Comparison of ENCODE assay signal across 19 cellular contexts in the genomic region with DNA sequence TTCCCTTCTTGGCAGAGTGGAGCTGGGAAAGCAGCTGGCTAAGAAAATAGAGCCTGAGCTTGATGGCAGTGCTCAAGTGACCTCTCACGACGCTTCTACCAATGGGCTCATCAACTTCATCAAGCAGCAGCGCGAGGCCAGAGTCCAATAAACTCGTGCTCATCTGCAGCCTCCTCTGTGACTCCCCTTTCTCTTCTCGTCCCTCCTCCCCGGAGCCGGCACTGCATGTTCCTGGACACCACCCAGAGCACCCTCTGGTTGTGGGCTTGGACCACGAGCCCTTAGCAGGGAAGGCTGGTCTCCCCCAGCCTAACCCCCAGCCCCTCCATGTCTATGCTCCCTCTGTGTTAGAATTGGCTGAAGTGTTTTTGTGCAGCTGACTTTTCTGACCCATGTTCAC. TPM values are rescaled to one million over a fixed set of nuclear protein-coding genes. Genes with fewer than 3 reads are reported as not detected.
A peak's percentile ranks its signal among the peaks of the same experiment; 100 is the strongest.
DNase-seq lines count a peak whose midpoint lies in the region; FAIRE-seq and TF ChIP-seq lines count a peak whose summit lies in the region.
"Had no signal": no experiment of that assay in that cellular context is flagged by ENCODE, and none has a peak within 500 bp of the region (broad histone marks: within the 10 kb centered on the region; RNA-seq: fewer than 3 reads in every experiment).

No MANE protein-coding gene starts in this region.

- H4K5ac ChIP-seq in H1 (ENCODE audit: insufficient read length, low read depth, low read length) (no peak overlapping the region), mesendoderm (ENCODE audit: low read length) (no peak overlapping the region)

- H3K56ac ChIP-seq in H1 (replicated peaks; ENCODE audit: insufficient read length, low read depth, low read length) (no peak overlapping the region), mesendoderm (ENCODE audit: low read length) (no peak overlapping the region)

- H3K4me3 ChIP-seq in A673 (ENCODE audit: low read depth, low read length, poor library complexity, severe bottlenecking) (no peak overlapping the region), H1 (ENCODE audit: extremely low read depth in 1 of 4, insufficient read depth in 2 of 4, low read depth in 3 of 4, low read length in 4 of 4) (no peak overlapping the region), mesendoderm (ENCODE audit: low read length) (no peak overlapping the region), esophagus muscularis mucosa (no peak overlapping the region)

- CTCF ChIA-PET in A673 (lab: Charles Lee) (no interaction called here), RWPE1 (lab: Yijun Ruan, JAX) (interaction anchor here (0.6 kb wide), 1 partner anchor 298 kb away, joined by 6 read pairs; no protein-coding TSS in a partner anchor), H1 (lab: Charles Lee; ENCODE audit: partially characterized antibody) (no interaction called here)

- intact Hi-C loops in A673 (cut with micrococcal nuclease; ENCODE audit: unreplicated experiment): no loop called here
- intact Hi-C loops in esophagus muscularis mucosa (cut with DNase I): no loop called here

- in situ Hi-C loops in GM13976 (cut with MboI; ENCODE audit: low sequenced_read_pairs, unreplicated experiment): no loop called here

- no peak overlapping the region for H2BK12ac ChIP-seq in H1 (ENCODE audit: low read depth, low read length)

- H3K9ac ChIP-seq in H1 (replicated peaks in 1 of 4; ENCODE audit: extremely low read depth in 1 of 4, low read depth in 3 of 4, low read length in 3 of 4) (no peak overlapping the region), mesendoderm (ENCODE audit: low read length) (no peak overlapping the region)

- no peak overlapping the region for H3K27ac Mint-ChIP-seq in activated naive CD8-positive, alpha-beta T cell treated with anti-CD3 and anti-CD28 coated beads for 36 hours
- H3K27ac Mint-ChIP-seq: B cell; CD4-positive, alpha-beta memory T cell; H9 had no signal

- POLR2A ChIA-PET in A673 (lab: Charles Lee; ENCODE audit: low non-redundant PET) (no interaction called here), RWPE1 (lab: Yijun Ruan, JAX; ENCODE audit: low non-redundant PET) (no interaction called here), H1 (lab: Charles Lee; ENCODE audit: partially characterized antibody) (interaction anchor here (0.8 to 1.0 kb wide), 2 partner anchors 9 to 77 kb away, joined by 3 read pairs; no protein-coding TSS in a partner anchor)

- H3K23ac ChIP-seq in H1 (ENCODE audit: insufficient read length) (no peak overlapping the region), mesendoderm (ENCODE audit: low read length) (no peak overlapping the region)

- H3K4me1 Mint-ChIP-seq in activated naive CD8-positive, alpha-beta T cell treated with anti-CD3 and anti-CD28 coated beads for 36 hours: peaks cover 5% of the 10 kb centered on the region

- no peak overlapping the region for H3K14ac ChIP-seq in H1 (ENCODE audit: insufficient read length)

- H2AFZ ChIP-seq in H1 (ENCODE audit: low read length): no peak overlapping the region

- BruUV-seq in A673 (replicated peaks; lab: Mats Ljungman, UMichigan): TSS peak; percentile 74

- H2AK5ac ChIP-seq in H1 (ENCODE audit: low read depth, low read length): no peak overlapping the region
- H2AK5ac ChIP-seq in mesendoderm (ENCODE audit: low read length): no peak overlapping the region

- no peak for TF ChIP-seq POLR2A in H1 (IDR thresholded peaks at IDR 0.05; ENCODE audit: control extremely low read depth in 1 of 2, low read depth in 2 of 2, low read length in 2 of 2)
- no peak for TF ChIP-seq POLR2A in esophagus muscularis mucosa (IDR thresholded peaks at IDR 0.05; ENCODE audit: low read depth)

- peaks cover 6% of the 10 kb centered on the region for H3K4me1 ChIP-seq in A673 (ENCODE audit: insufficient read depth, low read length, poor library complexity, severe bottlenecking)
- H3K4me1 ChIP-seq in H1 (replicated peaks in 1 of 4; ENCODE audit: control insufficient read depth in 3 of 4, insufficient read depth in 4 of 4, low read length in 3 of 4): no peaks in the 10 kb centered on the region
- no peaks in the 10 kb centered on the region for H3K4me1 ChIP-seq in mesendoderm (ENCODE audit: control insufficient read depth, low read depth, low read length)
- peaks cover 3 to 12% (median 7%) of the 10 kb centered on the region in 4 donors for H3K4me1 ChIP-seq in esophagus muscularis mucosa

- H3K79me1 ChIP-seq in H1 (ENCODE audit: low read depth, low read length) (no peaks in the 10 kb centered on the region), mesendoderm (ENCODE audit: low read length) (no peaks in the 10 kb centered on the region)

- DNase-seq in A673 (ENCODE audit: low spot score): no peak
- peak; percentile 22 for DNase-seq in GM13976 (ENCODE audit: low spot score)
- DNase-seq in RWPE1 (ENCODE audit: low spot score): no peak
- no peak for DNase-seq in H1 (ENCODE audit: low read depth in 1 of 2, low spot score in 2 of 2)
- DNase-seq in activated naive CD8-positive, alpha-beta T cell treated with anti-CD3 and anti-CD28 coated beads for 36 hours: no peak
- no peak for DNase-seq in mesendoderm
- no peak for DNase-seq in esophagus muscularis mucosa (ENCODE audit: extremely low spot score)
- DNase-seq: CD4-positive, alpha-beta memory T cell; DND-41; GDM1; H9; KBM-7; NCI-H1048; NCI-H2107; NCI-H446; NCI-H748 treated with DMSO at 0.1 percent for 48 hours; SHP77 treated with DMSO at 0.1 percent for 48 hours had no signal

- H3K4me3 Mint-ChIP-seq in activated naive CD8-positive, alpha-beta T cell treated with anti-CD3 and anti-CD28 coated beads for 36 hours: no peak overlapping the region
- H3K4me3 Mint-ChIP-seq: B cell; CD4-positive, alpha-beta memory T cell; H9 had no signal

- no peak for FAIRE-seq in H1 (lab: Jason Lieb, UNC)
- FAIRE-seq: RCC 7860 had no signal

- H3K9me3 Mint-ChIP-seq in activated naive CD8-positive, alpha-beta T cell treated with anti-CD3 and anti-CD28 coated beads for 36 hours: no peaks in the 10 kb centered on the region
- H3K9me3 Mint-ChIP-seq: CD4-positive, alpha-beta memory T cell; H9 had no signal

- H2BK15ac ChIP-seq in H1 (ENCODE audit: low read length) (no peak overlapping the region), mesendoderm (replicated peaks; ENCODE audit: low read depth) (no peak overlapping the region)

- H3K27me3 ChIP-seq in A673 (replicated peaks; ENCODE audit: insufficient read depth, low read depth, low read length, poor library complexity): no peaks in the 10 kb centered on the region
- H3K27me3 ChIP-seq in H1 (replicated peaks in 1 of 4; ENCODE audit: control insufficient read depth in 3 of 4, extremely low read depth in 1 of 4, insufficient read depth in 3 of 4, low read length in 3 of 4): no peaks in the 10 kb centered on the region
- H3K27me3 ChIP-seq in mesendoderm (ENCODE audit: insufficient read depth, low read length, poor library complexity): no peaks in the 10 kb centered on the region
- H3K27me3 ChIP-seq in esophagus muscularis mucosa: no peaks in the 10 kb centered on the region

- H3K4me2 ChIP-seq in H1 (ENCODE audit: insufficient read depth in 1 of 2, low read depth in 2 of 2, low read length in 2 of 2) (no peak overlapping the region), mesendoderm (ENCODE audit: low read length) (no peak overlapping the region)

- H2BK5ac ChIP-seq in H1 (ENCODE audit: low read depth, low read length): no peak overlapping the region
- H2BK5ac ChIP-seq in mesendoderm (ENCODE audit: low read length): no peak overlapping the region

- TF ChIP-seq RAD21 in H1 (IDR thresholded peaks at IDR 0.05 in 1 of 2, conservative IDR thresholded peaks at IDR 0.05 in 1 of 2; ENCODE audit: low read depth in 2 of 2, low read length in 2 of 2): no peak

- H3K9me3 ChIP-seq in A673 (ENCODE audit: low read depth, low read length, poor library complexity, severe bottlenecking) (no peaks in the 10 kb centered on the region), H1 (ENCODE audit: insufficient read depth in 2 of 2, low read depth in 1 of 2, low read length in 1 of 2) (no peaks in the 10 kb centered on the region), esophagus muscularis mucosa (no peaks in the 10 kb centered on the region)

- no peak overlapping the region for H3K4ac ChIP-seq in H1 (replicated peaks; ENCODE audit: insufficient read length, low read depth, low read length)
- no peak overlapping the region for H3K4ac ChIP-seq in mesendoderm (ENCODE audit: low read depth, low read length)

- H2BK20ac ChIP-seq in H1 (ENCODE audit: low read length): no peak overlapping the region

- H3K23me2 ChIP-seq in H1 (ENCODE audit: low read depth, low read length): peaks cover 3% of the 10 kb centered on the region; the same call in 1 of the 2 replicates

- H4K8ac ChIP-seq in H1 (ENCODE audit: extremely low read depth, insufficient read depth, low read length) (no peak overlapping the region), mesendoderm (ENCODE audit: low read depth, low read length) (no peak overlapping the region)

- no peak overlapping the region for H2BK120ac ChIP-seq in H1 (replicated peaks; ENCODE audit: low read depth, low read length)
- H2BK120ac ChIP-seq in mesendoderm (ENCODE audit: low read depth, low read length): no peak overlapping the region

- H3K36me3 ChIP-seq in A673 (ENCODE audit: insufficient read depth, low read length, poor library complexity, severe bottlenecking) (peaks cover 46% of the 10 kb centered on the region), H1 (ENCODE audit: control insufficient read depth in 2 of 4, insufficient read depth in 4 of 4, low read length in 3 of 4) (peaks cover 22 to 43% (median 38%) of the 10 kb centered on the region in 4 experiments), mesendoderm (ENCODE audit: control insufficient read depth, insufficient read depth, low read length) (peaks cover 4% of the 10 kb centered on the region), esophagus muscularis mucosa (peaks cover 49 to 68% (median 62%) of the 10 kb centered on the region in 4 donors)

- H3K27ac ChIP-seq in A673 (ENCODE audit: low read depth, low read length, poor library complexity, severe bottlenecking) (no peak overlapping the region), RWPE1 (0 out of 2 replicates have a peak overlapping the region, but pooled peaks have one; percentile 1), H1 (ENCODE audit: low read depth, low read length) (no peak overlapping the region), mesendoderm (ENCODE audit: low read depth, low read length) (no peak overlapping the region), esophagus muscularis mucosa (replicated peaks in 1 of 4) (no peak overlapping the region)

- peaks cover 21% of the 10 kb centered on the region for H3K36me3 Mint-ChIP-seq in activated naive CD8-positive, alpha-beta T cell treated with anti-CD3 and anti-CD28 coated beads for 36 hours

- 90% methylated on average over 9 of the region's 9 CpGs; no CpG with 5 or more reads in 1 of the 2 experiments for WGBS in H1 (ENCODE audit: extremely low coverage in 1 of 2, insufficient coverage in 1 of 2, insufficient read length in 1 of 2, insufficient replicate concordance in 2 of 2, low coverage in 1 of 2, low lambda C conversion rate in 2 of 2, missing lambda C conversion rate in 1 of 2), 2 experiments
- WGBS in mesendoderm (ENCODE audit: extremely low coverage, insufficient coverage, low lambda C conversion rate): no CpG with 5 or more reads among the region's 9 CpGs
- 87% methylated on average over 9 of the region's 9 CpGs for WGBS in esophagus muscularis mucosa

- H3K27me3 Mint-ChIP-seq in activated naive CD8-positive, alpha-beta T cell treated with anti-CD3 and anti-CD28 coated beads for 36 hours: no peaks in the 10 kb centered on the region
- H3K27me3 Mint-ChIP-seq: B cell; CD4-positive, alpha-beta memory T cell had no signal

- no peak for TF ChIP-seq EP300 in H1 (IDR thresholded peaks at IDR 0.05; ENCODE audit: borderline replicate concordance in 1 of 2, low read depth in 2 of 2, low read length in 2 of 2)
- no peak for TF ChIP-seq EP300 in esophagus muscularis mucosa (IDR thresholded peaks at IDR 0.05)

- H4K91ac ChIP-seq in H1 (replicated peaks; ENCODE audit: insufficient read length, low read length): no peak overlapping the region

- H4K20me1 ChIP-seq in H1 (replicated peaks in 1 of 2; ENCODE audit: control insufficient read depth in 1 of 2, insufficient read depth in 2 of 2, low read length in 2 of 2): peaks cover 2% of the 10 kb centered on the region in 2 experiments

- H3K18ac ChIP-seq in H1 (ENCODE audit: extremely low read depth, low read length): no peak overlapping the region
- no peak overlapping the region for H3K18ac ChIP-seq in mesendoderm (ENCODE audit: low read length)

- peaks cover 0 to 1% of the 10 kb centered on the region in 2 experiments; a peak in 1 of 4 replicates for H3K79me2 ChIP-seq in H1 (ENCODE audit: control insufficient read depth in 1 of 2, insufficient read depth in 2 of 2, low read length in 2 of 2)
- peaks cover 2% of the 10 kb centered on the region for H3K79me2 ChIP-seq in mesendoderm (ENCODE audit: control insufficient read depth, insufficient read depth, low read length)

- TF ChIP-seq CTCF in A673 (conservative IDR thresholded peaks at IDR 0.05; ENCODE audit: low read depth, low read length) (no peak), GM13976 (IDR thresholded peaks at IDR 0.05; ENCODE audit: borderline replicate concordance, control extremely low read depth, extremely low read depth, insufficient read depth, missing control alignments) (no peak), RWPE1 (conservative IDR thresholded peaks at IDR 0.05; ENCODE audit: low read depth) (no peak), H1 (IDR thresholded peaks at IDR 0.05; ENCODE audit: control extremely low read depth in 1 of 3, insufficient read depth in 1 of 3, low read depth in 1 of 3, low read length in 3 of 3) (no peak), esophagus muscularis mucosa (IDR thresholded peaks at IDR 0.05) (no peak)

RNA-seq across cellular contexts. Expression of gene PDCD2L, which starts 4.3 kb away (rescaled TPM):
- total RNA-seq in A673 (2021) (27.1 and 33.8 TPM in 2 replicates), esophagus muscularis mucosa (10 to 100 TPM in 3 of 4 donors, 1 to 10 TPM in 1; 8.6 to 14.8 (median 12.5) TPM)
- total RNA-seq in H1 (2021; fragmentation: NEBNext Ultra II Directional; extraction: Animal tissue kit (Norgen Biotek cat#: 25700)): 50.8 and 51.5 TPM in 2 replicates
- polyA plus RNA-seq in H1 (2011; rRNA removed): 78.1 and 80.2 TPM in 2 replicates
- 72.4 TPM for polyA plus RNA-seq in H1 (2011; cell fraction: cytosol; rRNA removed)
- 47.8 TPM for polyA plus RNA-seq in H1 (2011; cell fraction: nucleus; rRNA removed)
- 42.0 to 65.0 TPM (median 44.8 TPM) in 4 replicates for polyA plus RNA-seq in H1 (2012, experiment 1 of 2)
- polyA plus RNA-seq in H1 (2012, experiment 2 of 2): 59.2 TPM
- polyA plus RNA-seq in H1 (2013, experiment 1 of 2): 57.3 TPM
- polyA plus RNA-seq in H1 (2013, experiment 2 of 2): 59.1 TPM
- 35.2 and 56.0 TPM in 2 replicates for polyA minus RNA-seq in H1 (2011; rRNA and poly(A)+ RNA removed)
- polyA minus RNA-seq in H1 (2011; cell fraction: cytosol; rRNA and poly(A)+ RNA removed): 19.8 TPM
- polyA minus RNA-seq in H1 (2011; cell fraction: nucleus; rRNA and poly(A)+ RNA removed): 22.6 TPM
- 10 to 100 TPM; 42.0 to 43.7 TPM for total RNA-seq in activated naive CD8-positive, alpha-beta T cell treated with anti-CD3 and anti-CD28 coated beads for 36 hours
- polyA plus RNA-seq in mesendoderm (2013, experiment 1 of 2): 72.4 TPM
- 67.4 TPM for polyA plus RNA-seq in mesendoderm (2013, experiment 2 of 2)

RNA-seq across cellular contexts. Expression of gene UBA2, which starts 28.3 kb away (rescaled TPM):
- 206 and 222 TPM in 2 replicates for total RNA-seq in A673 (2021)
- 181 and 182 TPM in 2 replicates for total RNA-seq in H1 (2021; fragmentation: NEBNext Ultra II Directional; extraction: Animal tissue kit (Norgen Biotek cat#: 25700))
- 100.0 and 111 TPM in 2 replicates for polyA plus RNA-seq in H1 (2011; rRNA removed)
- 142 TPM for polyA plus RNA-seq in H1 (2011; cell fraction: cytosol; rRNA removed)
- 77.2 TPM for polyA plus RNA-seq in H1 (2011; cell fraction: nucleus; rRNA removed)
- 190 to 260 TPM (median 248 TPM) in 4 replicates for polyA plus RNA-seq in H1 (2012, experiment 1 of 2)
- polyA plus RNA-seq in H1 (2012, experiment 2 of 2): 12.9 TPM
- 130 TPM for polyA plus RNA-seq in H1 (2013, experiment 1 of 2)
- polyA plus RNA-seq in H1 (2013, experiment 2 of 2): 152 TPM
- 275 and 399 TPM in 2 replicates for polyA minus RNA-seq in H1 (2011; rRNA and poly(A)+ RNA removed)
- 164 TPM for polyA minus RNA-seq in H1 (2011; cell fraction: cytosol; rRNA and poly(A)+ RNA removed)
- polyA minus RNA-seq in H1 (2011; cell fraction: nucleus; rRNA and poly(A)+ RNA removed): 137 TPM
- 100 to 1,000 TPM; 174 to 177 TPM for total RNA-seq in activated naive CD8-positive, alpha-beta T cell treated with anti-CD3 and anti-CD28 coated beads for 36 hours
- polyA plus RNA-seq in mesendoderm (2013, experiment 1 of 2): 201 TPM
- polyA plus RNA-seq in mesendoderm (2013, experiment 2 of 2): 204 TPM
- total RNA-seq in esophagus muscularis mucosa: 10 to 100 TPM; 68.3 to 95.6 (median 88.6) TPM

RNA-seq across cellular contexts. Expression of gene GPI, which starts 34.9 kb away (rescaled TPM):
- total RNA-seq in A673 (2021) (439 and 447 TPM in 2 replicates), esophagus muscularis mucosa (100 to 1,000 TPM; 121 to 313 (median 212) TPM)
- total RNA-seq in H1 (2021; fragmentation: NEBNext Ultra II Directional; extraction: Animal tissue kit (Norgen Biotek cat#: 25700)): 360 and 370 TPM in 2 replicates
- 171 and 240 TPM in 2 replicates for polyA plus RNA-seq in H1 (2011; rRNA removed)
- polyA plus RNA-seq in H1 (2011; cell fraction: cytosol; rRNA removed): 153 TPM
- polyA plus RNA-seq in H1 (2011; cell fraction: nucleus; rRNA removed): 211 TPM
- 270 to 336 TPM (median 308 TPM) in 4 replicates for polyA plus RNA-seq in H1 (2012, experiment 1 of 2)
- 324 TPM for polyA plus RNA-seq in H1 (2012, experiment 2 of 2)
- 133 TPM for polyA plus RNA-seq in H1 (2013, experiment 1 of 2)
- 132 TPM for polyA plus RNA-seq in H1 (2013, experiment 2 of 2)
- polyA minus RNA-seq in H1 (2011; rRNA and poly(A)+ RNA removed): 290 and 318 TPM in 2 replicates
- 192 TPM for polyA minus RNA-seq in H1 (2011; cell fraction: cytosol; rRNA and poly(A)+ RNA removed)
- 114 TPM for polyA minus RNA-seq in H1 (2011; cell fraction: nucleus; rRNA and poly(A)+ RNA removed)
- 100 to 1,000 TPM; 698 to 708 TPM for total RNA-seq in activated naive CD8-positive, alpha-beta T cell treated with anti-CD3 and anti-CD28 coated beads for 36 hours
- polyA plus RNA-seq in mesendoderm (2013, experiment 1 of 2): 123 TPM
- 126 TPM for polyA plus RNA-seq in mesendoderm (2013, experiment 2 of 2)
